2 cellular contexts compared by ENCODE assay signal in the genomic region with DNA sequence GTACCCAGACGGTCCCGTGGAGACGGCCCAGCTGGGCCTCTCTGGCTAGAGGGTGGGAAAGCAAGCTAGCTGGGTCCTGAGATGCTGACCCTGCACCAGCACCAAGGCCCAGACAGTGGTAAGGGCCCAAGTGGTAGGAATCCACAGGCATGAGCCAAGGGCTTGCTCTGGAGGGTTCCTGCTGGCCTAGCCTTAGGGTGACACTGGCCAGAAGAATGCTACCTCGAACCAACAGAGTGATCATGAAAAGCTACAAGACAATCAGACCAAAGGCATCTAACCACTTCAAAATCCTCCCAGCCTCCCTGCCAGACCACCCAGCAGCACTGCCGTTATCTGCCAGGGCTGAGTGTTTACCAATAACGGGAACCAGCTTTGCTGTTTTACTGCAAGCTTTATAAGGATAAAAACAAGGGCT.
TF ChIP-seq lines count a peak whose summit lies in the region.

No MANE protein-coding gene starts in this region.

TF ChIP-seq in liver, 16 proteins besides CTCF, POLR2A, EP300 and RAD21:
- TF ChIP-seq HNF4G (IDR thresholded peaks at IDR 0.05), result no peak
- no peak for TF ChIP-seq NR2F2 (IDR thresholded peaks at IDR 0.05)
- no peak for TF ChIP-seq GABPA (IDR thresholded peaks at IDR 0.05 in 1 of 2, conservative IDR thresholded peaks at IDR 0.05 in 1 of 2)
- no peak for TF ChIP-seq RXRA (IDR thresholded peaks at IDR 0.05)
- TF ChIP-seq EGR1 (IDR thresholded peaks at IDR 0.05; ENCODE audit: low read depth in 2 of 2), result no peak
- no peak for TF ChIP-seq YY1 (IDR thresholded peaks at IDR 0.05)
- TF ChIP-seq, protein P1, sequence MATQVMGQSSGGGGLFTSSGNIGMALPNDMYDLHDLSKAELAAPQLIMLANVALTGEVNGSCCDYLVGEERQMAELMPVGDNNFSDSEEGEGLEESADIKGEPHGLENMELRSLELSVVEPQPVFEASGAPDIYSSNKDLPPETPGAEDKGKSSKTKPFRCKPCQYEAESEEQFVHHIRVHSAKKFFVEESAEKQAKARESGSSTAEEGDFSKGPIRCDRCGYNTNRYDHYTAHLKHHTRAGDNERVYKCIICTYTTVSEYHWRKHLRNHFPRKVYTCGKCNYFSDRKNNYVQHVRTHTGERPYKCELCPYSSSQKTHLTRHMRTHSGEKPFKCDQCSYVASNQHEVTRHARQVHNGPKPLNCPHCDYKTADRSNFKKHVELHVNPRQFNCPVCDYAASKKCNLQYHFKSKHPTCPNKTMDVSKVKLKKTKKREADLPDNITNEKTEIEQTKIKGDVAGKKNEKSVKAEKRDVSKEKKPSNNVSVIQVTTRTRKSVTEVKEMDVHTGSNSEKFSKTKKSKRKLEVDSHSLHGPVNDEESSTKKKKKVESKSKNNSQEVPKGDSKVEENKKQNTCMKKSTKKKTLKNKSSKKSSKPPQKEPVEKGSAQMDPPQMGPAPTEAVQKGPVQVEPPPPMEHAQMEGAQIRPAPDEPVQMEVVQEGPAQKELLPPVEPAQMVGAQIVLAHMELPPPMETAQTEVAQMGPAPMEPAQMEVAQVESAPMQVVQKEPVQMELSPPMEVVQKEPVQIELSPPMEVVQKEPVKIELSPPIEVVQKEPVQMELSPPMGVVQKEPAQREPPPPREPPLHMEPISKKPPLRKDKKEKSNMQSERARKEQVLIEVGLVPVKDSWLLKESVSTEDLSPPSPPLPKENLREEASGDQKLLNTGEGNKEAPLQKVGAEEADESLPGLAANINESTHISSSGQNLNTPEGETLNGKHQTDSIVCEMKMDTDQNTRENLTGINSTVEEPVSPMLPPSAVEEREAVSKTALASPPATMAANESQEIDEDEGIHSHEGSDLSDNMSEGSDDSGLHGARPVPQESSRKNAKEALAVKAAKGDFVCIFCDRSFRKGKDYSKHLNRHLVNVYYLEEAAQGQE (IDR thresholded peaks at IDR 0.05), result no peak
- no peak for TF ChIP-seq FOXA2 (IDR thresholded peaks at IDR 0.05)
- TF ChIP-seq FOXA1 (IDR thresholded peaks at IDR 0.05), result no peak
- TF ChIP-seq, protein P2, sequence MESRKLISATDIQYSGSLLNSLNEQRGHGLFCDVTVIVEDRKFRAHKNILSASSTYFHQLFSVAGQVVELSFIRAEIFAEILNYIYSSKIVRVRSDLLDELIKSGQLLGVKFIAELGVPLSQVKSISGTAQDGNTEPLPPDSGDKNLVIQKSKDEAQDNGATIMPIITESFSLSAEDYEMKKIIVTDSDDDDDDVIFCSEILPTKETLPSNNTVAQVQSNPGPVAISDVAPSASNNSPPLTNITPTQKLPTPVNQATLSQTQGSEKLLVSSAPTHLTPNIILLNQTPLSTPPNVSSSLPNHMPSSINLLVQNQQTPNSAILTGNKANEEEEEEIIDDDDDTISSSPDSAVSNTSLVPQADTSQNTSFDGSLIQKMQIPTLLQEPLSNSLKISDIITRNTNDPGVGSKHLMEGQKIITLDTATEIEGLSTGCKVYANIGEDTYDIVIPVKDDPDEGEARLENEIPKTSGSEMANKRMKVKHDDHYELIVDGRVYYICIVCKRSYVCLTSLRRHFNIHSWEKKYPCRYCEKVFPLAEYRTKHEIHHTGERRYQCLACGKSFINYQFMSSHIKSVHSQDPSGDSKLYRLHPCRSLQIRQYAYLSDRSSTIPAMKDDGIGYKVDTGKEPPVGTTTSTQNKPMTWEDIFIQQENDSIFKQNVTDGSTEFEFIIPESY (IDR thresholded peaks at IDR 0.05), result no peak
- TF ChIP-seq TAF1 (conservative IDR thresholded peaks at IDR 0.05), result no peak
- no peak for TF ChIP-seq HNF4A (conservative IDR thresholded peaks at IDR 0.05)
- TF ChIP-seq SP1 (IDR thresholded peaks at IDR 0.05), result no peak
- TF ChIP-seq, protein P3, sequence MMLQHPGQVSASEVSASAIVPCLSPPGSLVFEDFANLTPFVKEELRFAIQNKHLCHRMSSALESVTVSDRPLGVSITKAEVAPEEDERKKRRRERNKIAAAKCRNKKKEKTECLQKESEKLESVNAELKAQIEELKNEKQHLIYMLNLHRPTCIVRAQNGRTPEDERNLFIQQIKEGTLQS (IDR thresholded peaks at IDR 0.05), result no peak
- TF ChIP-seq, protein P4, sequence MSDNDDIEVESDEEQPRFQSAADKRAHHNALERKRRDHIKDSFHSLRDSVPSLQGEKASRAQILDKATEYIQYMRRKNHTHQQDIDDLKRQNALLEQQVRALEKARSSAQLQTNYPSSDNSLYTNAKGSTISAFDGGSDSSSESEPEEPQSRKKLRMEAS (IDR thresholded peaks at IDR 0.05), result no peak
- TF ChIP-seq JUND (IDR thresholded peaks at IDR 0.05), result no peak

TF ChIP-seq in HepG2, 621 proteins besides CTCF, POLR2A, EP300 and RAD21:
- TF ChIP-seq ZNF124 (CRISPR knock-in tag; IDR thresholded peaks at IDR 0.05) (no peak), GATAD1 (CRISPR knock-in tag; IDR thresholded peaks at IDR 0.05) (no peak), ATF7-NPFF (CRISPR knock-in tag; IDR thresholded peaks at IDR 0.05; ENCODE audit: low read depth) (no peak), MED13 (CRISPR knock-in tag; IDR thresholded peaks at IDR 0.05) (no peak), TAF1 (CRISPR knock-in tag; IDR thresholded peaks at IDR 0.05) (no peak), SIN3A (IDR thresholded peaks at IDR 0.05; ENCODE audit: borderline replicate concordance, low read depth, low read length) (no peak), U2AF1 (optimal IDR thresholded peaks at IDR 0.05; ENCODE audit: low read depth, low read length) (no peak), CREM (IDR thresholded peaks at IDR 0.05) (no peak), CREM (CRISPR knock-in tag; IDR thresholded peaks at IDR 0.05) (no peak), PHF5A (CRISPR knock-in tag; IDR thresholded peaks at IDR 0.05; ENCODE audit: low read depth, unreplicated experiment) (no peak), NFKB2 (CRISPR knock-in tag; IDR thresholded peaks at IDR 0.05; ENCODE audit: borderline replicate concordance) (no peak), NCOA1 (CRISPR knock-in tag; IDR thresholded peaks at IDR 0.05) (no peak), TGIF2 (CRISPR knock-in tag; IDR thresholded peaks at IDR 0.05) (no peak), SRSF4 (IDR thresholded peaks at IDR 0.05; ENCODE audit: low read depth, low read length, poor library complexity, severe bottlenecking) (no peak)
- TF ChIP-seq, protein P5, sequence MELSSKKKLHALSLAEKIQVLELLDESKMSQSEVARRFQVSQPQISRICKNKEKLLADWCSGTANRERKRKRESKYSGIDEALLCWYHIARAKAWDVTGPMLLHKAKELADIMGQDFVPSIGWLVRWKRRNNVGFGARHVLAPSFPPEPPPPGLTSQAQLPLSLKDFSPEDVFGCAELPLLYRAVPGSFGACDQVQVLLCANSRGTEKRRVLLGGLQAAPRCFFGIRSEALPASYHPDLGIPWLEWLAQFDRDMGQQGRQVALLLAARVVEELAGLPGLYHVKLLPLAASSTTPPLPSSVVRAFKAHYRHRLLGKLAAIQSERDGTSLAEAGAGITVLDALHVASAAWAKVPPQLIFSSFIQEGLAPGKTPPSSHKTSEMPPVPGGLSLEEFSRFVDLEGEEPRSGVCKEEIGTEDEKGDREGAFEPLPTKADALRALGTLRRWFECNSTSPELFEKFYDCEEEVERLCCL (CRISPR knock-in tag; IDR thresholded peaks at IDR 0.05; ENCODE audit: borderline replicate concordance), result no peak
- TF ChIP-seq, protein P6, sequence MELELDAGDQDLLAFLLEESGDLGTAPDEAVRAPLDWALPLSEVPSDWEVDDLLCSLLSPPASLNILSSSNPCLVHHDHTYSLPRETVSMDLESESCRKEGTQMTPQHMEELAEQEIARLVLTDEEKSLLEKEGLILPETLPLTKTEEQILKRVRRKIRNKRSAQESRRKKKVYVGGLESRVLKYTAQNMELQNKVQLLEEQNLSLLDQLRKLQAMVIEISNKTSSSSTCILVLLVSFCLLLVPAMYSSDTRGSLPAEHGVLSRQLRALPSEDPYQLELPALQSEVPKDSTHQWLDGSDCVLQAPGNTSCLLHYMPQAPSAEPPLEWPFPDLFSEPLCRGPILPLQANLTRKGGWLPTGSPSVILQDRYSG (CRISPR knock-in tag; IDR thresholded peaks at IDR 0.05), result no peak
- TF ChIP-seq, protein P7, sequence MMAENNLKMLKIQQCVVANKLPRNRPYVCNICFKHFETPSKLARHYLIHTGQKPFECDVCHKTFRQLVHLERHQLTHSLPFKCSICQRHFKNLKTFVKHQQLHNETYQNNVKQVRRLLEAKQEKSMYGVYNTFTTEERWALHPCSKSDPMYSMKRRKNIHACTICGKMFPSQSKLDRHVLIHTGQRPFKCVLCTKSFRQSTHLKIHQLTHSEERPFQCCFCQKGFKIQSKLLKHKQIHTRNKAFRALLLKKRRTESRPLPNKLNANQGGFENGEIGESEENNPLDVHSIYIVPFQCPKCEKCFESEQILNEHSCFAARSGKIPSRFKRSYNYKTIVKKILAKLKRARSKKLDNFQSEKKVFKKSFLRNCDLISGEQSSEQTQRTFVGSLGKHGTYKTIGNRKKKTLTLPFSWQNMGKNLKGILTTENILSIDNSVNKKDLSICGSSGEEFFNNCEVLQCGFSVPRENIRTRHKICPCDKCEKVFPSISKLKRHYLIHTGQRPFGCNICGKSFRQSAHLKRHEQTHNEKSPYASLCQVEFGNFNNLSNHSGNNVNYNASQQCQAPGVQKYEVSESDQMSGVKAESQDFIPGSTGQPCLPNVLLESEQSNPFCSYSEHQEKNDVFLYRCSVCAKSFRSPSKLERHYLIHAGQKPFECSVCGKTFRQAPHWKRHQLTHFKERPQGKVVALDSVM (CRISPR knock-in tag; IDR thresholded peaks at IDR 0.05), result no peak
- TF ChIP-seq, protein P8, sequence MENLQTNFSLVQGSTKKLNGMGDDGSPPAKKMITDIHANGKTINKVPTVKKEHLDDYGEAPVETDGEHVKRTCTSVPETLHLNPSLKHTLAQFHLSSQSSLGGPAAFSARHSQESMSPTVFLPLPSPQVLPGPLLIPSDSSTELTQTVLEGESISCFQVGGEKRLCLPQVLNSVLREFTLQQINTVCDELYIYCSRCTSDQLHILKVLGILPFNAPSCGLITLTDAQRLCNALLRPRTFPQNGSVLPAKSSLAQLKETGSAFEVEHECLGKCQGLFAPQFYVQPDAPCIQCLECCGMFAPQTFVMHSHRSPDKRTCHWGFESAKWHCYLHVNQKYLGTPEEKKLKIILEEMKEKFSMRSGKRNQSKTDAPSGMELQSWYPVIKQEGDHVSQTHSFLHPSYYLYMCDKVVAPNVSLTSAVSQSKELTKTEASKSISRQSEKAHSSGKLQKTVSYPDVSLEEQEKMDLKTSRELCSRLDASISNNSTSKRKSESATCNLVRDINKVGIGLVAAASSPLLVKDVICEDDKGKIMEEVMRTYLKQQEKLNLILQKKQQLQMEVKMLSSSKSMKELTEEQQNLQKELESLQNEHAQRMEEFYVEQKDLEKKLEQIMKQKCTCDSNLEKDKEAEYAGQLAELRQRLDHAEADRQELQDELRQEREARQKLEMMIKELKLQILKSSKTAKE (CRISPR knock-in tag; IDR thresholded peaks at IDR 0.05; ENCODE audit: borderline replicate concordance), result no peak
